ENCODE assay signal across 8 cellular contexts in genomic region chr5:100889165-100889564, GRCh38. TPM values are rescaled to one million over a fixed set of nuclear protein-coding genes. Genes with fewer than 3 reads are reported as not detected.
A peak's percentile ranks its signal among the peaks of the same experiment; 100 is the strongest.
DNase-seq lines count a peak whose midpoint lies in the region; ATAC-seq and TF ChIP-seq lines count a peak whose summit lies in the region.

No MANE protein-coding gene starts in this region.

- no peak overlapping the region for H3K27ac ChIP-seq in vagina

- no peak overlapping the region for H3K4me3 ChIP-seq in vagina

- ATAC-seq in GM18498 (IDR thresholded peaks at IDR 0.05; ENCODE audit: unreplicated experiment): peak; percentile 68
- peak; percentile 47 for ATAC-seq in GM21526 (IDR thresholded peaks at IDR 0.05; ENCODE audit: low FRiP score, unreplicated experiment)
- ATAC-seq in HG03565 (IDR thresholded peaks at IDR 0.05; ENCODE audit: unreplicated experiment): peak; percentile 53

- TF ChIP-seq POLR2A in erythroblast (IDR thresholded peaks at IDR 0.05; ENCODE audit: low read length) (no peak), vagina (IDR thresholded peaks at IDR 0.05) (no peak)

- intact Hi-C loops in vagina (cut with DNase I): no loop called here

- no peaks in the 10 kb centered on the region for H3K9me3 Mint-ChIP-seq in glutamatergic neuron (ENCODE audit: unreplicated experiment)

- TF ChIP-seq CTCF in glutamatergic neuron (IDR thresholded peaks at IDR 0.05; ENCODE audit: partially characterized antibody, unreplicated experiment) (no peak), vagina (IDR thresholded peaks at IDR 0.05) (no peak)

- no peak overlapping the region for H3K27ac Mint-ChIP-seq in glutamatergic neuron (ENCODE audit: unreplicated experiment)

- no peak overlapping the region for H3K4me3 Mint-ChIP-seq in glutamatergic neuron (ENCODE audit: unreplicated experiment)

- DNase-seq in erythroblast (lab: John Stamatoyannopoulos, UW) (peak; percentile 12 to 41), EL (no peak), anterior cingulate cortex (lab: John Stamatoyannopoulos, UW) (no peak), glutamatergic neuron (no peak), vagina (ENCODE audit: extremely low spot score in 2 of 2) (no peak)

- no peaks in the 10 kb centered on the region for H3K9me3 ChIP-seq in vagina

- no peaks in the 10 kb centered on the region for H3K36me3 ChIP-seq in vagina

- no peaks in the 10 kb centered on the region for H3K27me3 ChIP-seq in vagina

- no peaks in the 10 kb centered on the region for H3K27me3 Mint-ChIP-seq in glutamatergic neuron (ENCODE audit: unreplicated experiment)

- no peaks in the 10 kb centered on the region for H3K4me1 ChIP-seq in vagina

- no peaks in the 10 kb centered on the region for H3K4me1 Mint-ChIP-seq in glutamatergic neuron (ENCODE audit: low read depth, unreplicated experiment)

- no peaks in the 10 kb centered on the region for H3K36me3 Mint-ChIP-seq in glutamatergic neuron (ENCODE audit: unreplicated experiment)

RNA-seq across cellular contexts. Expression of gene ST8SIA4, which starts 13.9 kb away (rescaled TPM):
- total RNA-seq in glutamatergic neuron (ENCODE audit: unreplicated experiment) (12.6 TPM), vagina (4.2 TPM)

Comparison
In these comparisons a context has a peak if more than half of its experiments do, and no peak if none do; other contexts are left out.
1. DNase-seq: peak in erythroblast (2 of 2); none in EL (single experiment), anterior cingulate cortex (0 of 58), glutamatergic neuron (single experiment) and vagina (0 of 2).
2. Peak in every context shown above with its lines, with median percentiles within 50 percentile points of each other: ATAC-seq.